In the genomic region with DNA sequence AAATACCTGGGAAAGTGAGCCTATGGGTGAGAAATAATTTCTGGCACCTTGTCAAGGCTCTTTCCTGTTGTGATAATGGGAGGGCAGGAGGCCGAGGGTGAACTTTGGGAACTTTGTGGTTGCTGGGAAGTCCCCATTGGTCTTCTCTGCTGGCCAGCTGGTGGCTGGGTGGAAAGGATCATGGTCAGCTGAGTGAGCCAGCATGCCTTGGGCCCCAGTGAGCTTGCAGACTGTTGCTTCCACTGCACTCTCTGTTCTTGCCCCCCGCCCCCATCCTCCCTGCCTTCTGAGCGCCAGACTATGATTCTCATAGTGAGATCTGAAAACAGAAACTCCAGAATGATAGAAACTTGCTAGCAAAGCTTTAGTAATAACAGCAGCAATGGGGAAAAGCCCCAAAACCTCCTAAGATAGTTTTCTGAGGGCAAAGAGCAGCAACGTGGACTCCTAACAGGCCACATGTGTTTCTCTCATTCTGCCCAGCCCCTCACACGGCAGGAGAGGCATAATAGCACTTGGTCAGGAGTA, we compare ENCODE assay signal across 1 cellular context.
A peak's percentile ranks its signal among the peaks of the same experiment; 100 is the strongest.
TF ChIP-seq lines count a peak whose summit lies in the region.

No MANE protein-coding gene starts in this region.

TF ChIP-seq in GM12878, 131 proteins besides CTCF, POLR2A, EP300 and RAD21 (continued from another document and continues in another):
- TF ChIP-seq, protein P1, sequence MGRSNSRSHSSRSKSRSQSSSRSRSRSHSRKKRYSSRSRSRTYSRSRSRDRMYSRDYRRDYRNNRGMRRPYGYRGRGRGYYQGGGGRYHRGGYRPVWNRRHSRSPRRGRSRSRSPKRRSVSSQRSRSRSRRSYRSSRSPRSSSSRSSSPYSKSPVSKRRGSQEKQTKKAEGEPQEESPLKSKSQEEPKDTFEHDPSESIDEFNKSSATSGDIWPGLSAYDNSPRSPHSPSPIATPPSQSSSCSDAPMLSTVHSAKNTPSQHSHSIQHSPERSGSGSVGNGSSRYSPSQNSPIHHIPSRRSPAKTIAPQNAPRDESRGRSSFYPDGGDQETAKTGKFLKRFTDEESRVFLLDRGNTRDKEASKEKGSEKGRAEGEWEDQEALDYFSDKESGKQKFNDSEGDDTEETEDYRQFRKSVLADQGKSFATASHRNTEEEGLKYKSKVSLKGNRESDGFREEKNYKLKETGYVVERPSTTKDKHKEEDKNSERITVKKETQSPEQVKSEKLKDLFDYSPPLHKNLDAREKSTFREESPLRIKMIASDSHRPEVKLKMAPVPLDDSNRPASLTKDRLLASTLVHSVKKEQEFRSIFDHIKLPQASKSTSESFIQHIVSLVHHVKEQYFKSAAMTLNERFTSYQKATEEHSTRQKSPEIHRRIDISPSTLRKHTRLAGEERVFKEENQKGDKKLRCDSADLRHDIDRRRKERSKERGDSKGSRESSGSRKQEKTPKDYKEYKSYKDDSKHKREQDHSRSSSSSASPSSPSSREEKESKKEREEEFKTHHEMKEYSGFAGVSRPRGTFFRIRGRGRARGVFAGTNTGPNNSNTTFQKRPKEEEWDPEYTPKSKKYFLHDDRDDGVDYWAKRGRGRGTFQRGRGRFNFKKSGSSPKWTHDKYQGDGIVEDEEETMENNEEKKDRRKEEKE (IDR thresholded peaks at IDR 0.05): no peak
- TF ChIP-seq EGR1 (IDR thresholded peaks at IDR 0.05; ENCODE audit: borderline replicate concordance in 1 of 2, low read depth in 2 of 2, low read length in 2 of 2) (0 out of 3 replicates have a peak, but pooled peaks of 1 of the 2 experiments have one; percentile 43), CEBPB (IDR thresholded peaks at IDR 0.05; ENCODE audit: borderline replicate concordance in 1 of 2, low read depth in 2 of 2, low read length in 2 of 2) (no peak), MEF2B (IDR thresholded peaks at IDR 0.05; ENCODE audit: partially characterized antibody, poor library complexity, severe bottlenecking) (peak; percentile 85), FOXM1 (IDR thresholded peaks at IDR 0.05; ENCODE audit: low read depth, low read length) (no peak), RB1 (IDR thresholded peaks at IDR 0.05; ENCODE audit: borderline replicate concordance) (peak; percentile 18; the same call in 1 of the 2 replicates), ZNF24 (IDR thresholded peaks at IDR 0.05) (peak; percentile 73), HDAC6 (IDR thresholded peaks at IDR 0.05; ENCODE audit: unreplicated experiment) (no peak), ASH2L (IDR thresholded peaks at IDR 0.05; ENCODE audit: borderline replicate concordance, low read depth) (no peak), CHD1 (IDR thresholded peaks at IDR 0.05; ENCODE audit: low read depth, low read length) (no peak), HCFC1 (IDR thresholded peaks at IDR 0.05; ENCODE audit: low read length) (no peak), RAD51 (IDR thresholded peaks at IDR 0.05) (peak; percentile 39), IRF4 (IDR thresholded peaks at IDR 0.05; ENCODE audit: low read depth, low read length) (peak; percentile 94), SMARCA5 (IDR thresholded peaks at IDR 0.05) (no peak), NFYA (IDR thresholded peaks at IDR 0.05; ENCODE audit: borderline replicate concordance, low read depth, low read length) (no peak), IKZF1 (conservative IDR thresholded peaks at IDR 0.05) (peak; percentile 99), SMAD5 (IDR thresholded peaks at IDR 0.05; ENCODE audit: low read depth) (no peak), WRNIP1 (IDR thresholded peaks at IDR 0.05; ENCODE audit: borderline replicate concordance, low read depth, low read length) (0 out of 2 replicates have a peak, but pooled peaks have one; percentile 33), PAX5 (IDR thresholded peaks at IDR 0.05; ENCODE audit: borderline replicate concordance, low read depth, low read length) (peak; percentile 85), JUND (IDR thresholded peaks at IDR 0.05; ENCODE audit: low read depth, low read length) (peak; percentile 67; the same call in 1 of the 2 replicates), MTA2 (IDR thresholded peaks at IDR 0.05; ENCODE audit: low read depth) (peak; percentile 94), SRF (IDR thresholded peaks at IDR 0.05; ENCODE audit: low read depth in 2 of 2, low read length in 2 of 2) (peak in 1 of 2 experiments; percentile 66; a peak in 1 of 4 replicates), NFIC (IDR thresholded peaks at IDR 0.05; ENCODE audit: low read depth, low read length) (no peak), TCF7 (IDR thresholded peaks at IDR 0.05; ENCODE audit: borderline replicate concordance) (peak; percentile 73; the same call in 1 of the 2 replicates), STAT3 (IDR thresholded peaks at IDR 0.05; ENCODE audit: low read depth, low read length) (0 out of 2 replicates have a peak, but pooled peaks have one; percentile 80), YY1 (IDR thresholded peaks at IDR 0.05; ENCODE audit: low read depth, low read length) (peak; percentile 82), GATAD2B (conservative IDR thresholded peaks at IDR 0.05; ENCODE audit: low read depth) (peak; percentile 97), MYB (IDR thresholded peaks at IDR 0.05; ENCODE audit: borderline replicate concordance, low read depth, low read length) (peak; percentile 79; the same call in 1 of the 2 replicates)
- TF ChIP-seq, protein P2, sequence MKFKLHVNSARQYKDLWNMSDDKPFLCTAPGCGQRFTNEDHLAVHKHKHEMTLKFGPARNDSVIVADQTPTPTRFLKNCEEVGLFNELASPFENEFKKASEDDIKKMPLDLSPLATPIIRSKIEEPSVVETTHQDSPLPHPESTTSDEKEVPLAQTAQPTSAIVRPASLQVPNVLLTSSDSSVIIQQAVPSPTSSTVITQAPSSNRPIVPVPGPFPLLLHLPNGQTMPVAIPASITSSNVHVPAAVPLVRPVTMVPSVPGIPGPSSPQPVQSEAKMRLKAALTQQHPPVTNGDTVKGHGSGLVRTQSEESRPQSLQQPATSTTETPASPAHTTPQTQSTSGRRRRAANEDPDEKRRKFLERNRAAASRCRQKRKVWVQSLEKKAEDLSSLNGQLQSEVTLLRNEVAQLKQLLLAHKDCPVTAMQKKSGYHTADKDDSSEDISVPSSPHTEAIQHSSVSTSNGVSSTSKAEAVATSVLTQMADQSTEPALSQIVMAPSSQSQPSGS (IDR thresholded peaks at IDR 0.05; ENCODE audit: low read length): no peak
- TF ChIP-seq, protein P3, sequence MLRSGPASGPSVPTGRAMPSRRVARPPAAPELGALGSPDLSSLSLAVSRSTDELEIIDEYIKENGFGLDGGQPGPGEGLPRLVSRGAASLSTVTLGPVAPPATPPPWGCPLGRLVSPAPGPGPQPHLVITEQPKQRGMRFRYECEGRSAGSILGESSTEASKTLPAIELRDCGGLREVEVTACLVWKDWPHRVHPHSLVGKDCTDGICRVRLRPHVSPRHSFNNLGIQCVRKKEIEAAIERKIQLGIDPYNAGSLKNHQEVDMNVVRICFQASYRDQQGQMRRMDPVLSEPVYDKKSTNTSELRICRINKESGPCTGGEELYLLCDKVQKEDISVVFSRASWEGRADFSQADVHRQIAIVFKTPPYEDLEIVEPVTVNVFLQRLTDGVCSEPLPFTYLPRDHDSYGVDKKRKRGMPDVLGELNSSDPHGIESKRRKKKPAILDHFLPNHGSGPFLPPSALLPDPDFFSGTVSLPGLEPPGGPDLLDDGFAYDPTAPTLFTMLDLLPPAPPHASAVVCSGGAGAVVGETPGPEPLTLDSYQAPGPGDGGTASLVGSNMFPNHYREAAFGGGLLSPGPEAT (IDR thresholded peaks at IDR 0.05; ENCODE audit: low read depth): peak; percentile 98
- TF ChIP-seq, protein P4, sequence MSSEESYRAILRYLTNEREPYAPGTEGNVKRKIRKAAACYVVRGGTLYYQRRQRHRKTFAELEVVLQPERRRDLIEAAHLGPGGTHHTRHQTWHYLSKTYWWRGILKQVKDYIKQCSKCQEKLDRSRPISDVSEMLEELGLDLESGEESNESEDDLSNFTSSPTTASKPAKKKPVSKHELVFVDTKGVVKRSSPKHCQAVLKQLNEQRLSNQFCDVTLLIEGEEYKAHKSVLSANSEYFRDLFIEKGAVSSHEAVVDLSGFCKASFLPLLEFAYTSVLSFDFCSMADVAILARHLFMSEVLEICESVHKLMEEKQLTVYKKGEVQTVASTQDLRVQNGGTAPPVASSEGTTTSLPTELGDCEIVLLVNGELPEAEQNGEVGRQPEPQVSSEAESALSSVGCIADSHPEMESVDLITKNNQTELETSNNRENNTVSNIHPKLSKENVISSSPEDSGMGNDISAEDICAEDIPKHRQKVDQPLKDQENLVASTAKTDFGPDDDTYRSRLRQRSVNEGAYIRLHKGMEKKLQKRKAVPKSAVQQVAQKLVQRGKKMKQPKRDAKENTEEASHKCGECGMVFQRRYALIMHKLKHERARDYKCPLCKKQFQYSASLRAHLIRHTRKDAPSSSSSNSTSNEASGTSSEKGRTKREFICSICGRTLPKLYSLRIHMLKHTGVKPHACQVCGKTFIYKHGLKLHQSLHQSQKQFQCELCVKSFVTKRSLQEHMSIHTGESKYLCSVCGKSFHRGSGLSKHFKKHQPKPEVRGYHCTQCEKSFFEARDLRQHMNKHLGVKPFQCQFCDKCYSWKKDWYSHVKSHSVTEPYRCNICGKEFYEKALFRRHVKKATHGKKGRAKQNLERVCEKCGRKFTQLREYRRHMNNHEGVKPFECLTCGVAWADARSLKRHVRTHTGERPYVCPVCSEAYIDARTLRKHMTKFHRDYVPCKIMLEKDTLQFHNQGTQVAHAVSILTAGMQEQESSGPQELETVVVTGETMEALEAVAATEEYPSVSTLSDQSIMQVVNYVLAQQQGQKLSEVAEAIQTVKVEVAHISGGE (CRISPR knock-in tag; IDR thresholded peaks at IDR 0.05): no peak
- TF ChIP-seq, protein P5, sequence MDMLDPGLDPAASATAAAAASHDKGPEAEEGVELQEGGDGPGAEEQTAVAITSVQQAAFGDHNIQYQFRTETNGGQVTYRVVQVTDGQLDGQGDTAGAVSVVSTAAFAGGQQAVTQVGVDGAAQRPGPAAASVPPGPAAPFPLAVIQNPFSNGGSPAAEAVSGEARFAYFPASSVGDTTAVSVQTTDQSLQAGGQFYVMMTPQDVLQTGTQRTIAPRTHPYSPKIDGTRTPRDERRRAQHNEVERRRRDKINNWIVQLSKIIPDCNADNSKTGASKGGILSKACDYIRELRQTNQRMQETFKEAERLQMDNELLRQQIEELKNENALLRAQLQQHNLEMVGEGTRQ (IDR thresholded peaks at IDR 0.05; ENCODE audit: borderline replicate concordance, low read depth, low read length): no peak
- TF ChIP-seq, protein P6, sequence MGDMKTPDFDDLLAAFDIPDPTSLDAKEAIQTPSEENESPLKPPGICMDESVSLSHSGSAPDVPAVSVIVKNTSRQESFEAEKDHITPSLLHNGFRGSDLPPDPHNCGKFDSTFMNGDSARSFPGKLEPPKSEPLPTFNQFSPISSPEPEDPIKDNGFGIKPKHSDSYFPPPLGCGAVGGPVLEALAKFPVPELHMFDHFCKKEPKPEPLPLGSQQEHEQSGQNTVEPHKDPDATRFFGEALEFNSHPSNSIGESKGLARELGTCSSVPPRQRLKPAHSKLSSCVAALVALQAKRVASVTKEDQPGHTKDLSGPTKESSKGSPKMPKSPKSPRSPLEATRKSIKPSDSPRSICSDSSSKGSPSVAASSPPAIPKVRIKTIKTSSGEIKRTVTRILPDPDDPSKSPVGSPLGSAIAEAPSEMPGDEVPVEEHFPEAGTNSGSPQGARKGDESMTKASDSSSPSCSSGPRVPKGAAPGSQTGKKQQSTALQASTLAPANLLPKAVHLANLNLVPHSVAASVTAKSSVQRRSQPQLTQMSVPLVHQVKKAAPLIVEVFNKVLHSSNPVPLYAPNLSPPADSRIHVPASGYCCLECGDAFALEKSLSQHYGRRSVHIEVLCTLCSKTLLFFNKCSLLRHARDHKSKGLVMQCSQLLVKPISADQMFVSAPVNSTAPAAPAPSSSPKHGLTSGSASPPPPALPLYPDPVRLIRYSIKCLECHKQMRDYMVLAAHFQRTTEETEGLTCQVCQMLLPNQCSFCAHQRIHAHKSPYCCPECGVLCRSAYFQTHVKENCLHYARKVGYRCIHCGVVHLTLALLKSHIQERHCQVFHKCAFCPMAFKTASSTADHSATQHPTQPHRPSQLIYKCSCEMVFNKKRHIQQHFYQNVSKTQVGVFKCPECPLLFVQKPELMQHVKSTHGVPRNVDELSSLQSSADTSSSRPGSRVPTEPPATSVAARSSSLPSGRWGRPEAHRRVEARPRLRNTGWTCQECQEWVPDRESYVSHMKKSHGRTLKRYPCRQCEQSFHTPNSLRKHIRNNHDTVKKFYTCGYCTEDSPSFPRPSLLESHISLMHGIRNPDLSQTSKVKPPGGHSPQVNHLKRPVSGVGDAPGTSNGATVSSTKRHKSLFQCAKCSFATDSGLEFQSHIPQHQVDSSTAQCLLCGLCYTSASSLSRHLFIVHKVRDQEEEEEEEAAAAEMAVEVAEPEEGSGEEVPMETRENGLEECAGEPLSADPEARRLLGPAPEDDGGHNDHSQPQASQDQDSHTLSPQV (IDR thresholded peaks at IDR 0.05): no peak
- TF ChIP-seq, protein P7, sequence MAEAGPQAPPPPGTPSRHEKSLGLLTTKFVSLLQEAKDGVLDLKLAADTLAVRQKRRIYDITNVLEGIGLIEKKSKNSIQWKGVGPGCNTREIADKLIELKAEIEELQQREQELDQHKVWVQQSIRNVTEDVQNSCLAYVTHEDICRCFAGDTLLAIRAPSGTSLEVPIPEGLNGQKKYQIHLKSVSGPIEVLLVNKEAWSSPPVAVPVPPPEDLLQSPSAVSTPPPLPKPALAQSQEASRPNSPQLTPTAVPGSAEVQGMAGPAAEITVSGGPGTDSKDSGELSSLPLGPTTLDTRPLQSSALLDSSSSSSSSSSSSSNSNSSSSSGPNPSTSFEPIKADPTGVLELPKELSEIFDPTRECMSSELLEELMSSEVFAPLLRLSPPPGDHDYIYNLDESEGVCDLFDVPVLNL (IDR thresholded peaks at IDR 0.05; ENCODE audit: low read depth, low read length): no peak
- TF ChIP-seq, protein P8, sequence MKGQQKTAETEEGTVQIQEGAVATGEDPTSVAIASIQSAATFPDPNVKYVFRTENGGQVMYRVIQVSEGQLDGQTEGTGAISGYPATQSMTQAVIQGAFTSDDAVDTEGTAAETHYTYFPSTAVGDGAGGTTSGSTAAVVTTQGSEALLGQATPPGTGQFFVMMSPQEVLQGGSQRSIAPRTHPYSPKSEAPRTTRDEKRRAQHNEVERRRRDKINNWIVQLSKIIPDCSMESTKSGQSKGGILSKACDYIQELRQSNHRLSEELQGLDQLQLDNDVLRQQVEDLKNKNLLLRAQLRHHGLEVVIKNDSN (IDR thresholded peaks at IDR 0.05; ENCODE audit: borderline replicate concordance, extremely low read length, insufficient read depth, low read depth, low read length): no peak
- TF ChIP-seq, protein P9, sequence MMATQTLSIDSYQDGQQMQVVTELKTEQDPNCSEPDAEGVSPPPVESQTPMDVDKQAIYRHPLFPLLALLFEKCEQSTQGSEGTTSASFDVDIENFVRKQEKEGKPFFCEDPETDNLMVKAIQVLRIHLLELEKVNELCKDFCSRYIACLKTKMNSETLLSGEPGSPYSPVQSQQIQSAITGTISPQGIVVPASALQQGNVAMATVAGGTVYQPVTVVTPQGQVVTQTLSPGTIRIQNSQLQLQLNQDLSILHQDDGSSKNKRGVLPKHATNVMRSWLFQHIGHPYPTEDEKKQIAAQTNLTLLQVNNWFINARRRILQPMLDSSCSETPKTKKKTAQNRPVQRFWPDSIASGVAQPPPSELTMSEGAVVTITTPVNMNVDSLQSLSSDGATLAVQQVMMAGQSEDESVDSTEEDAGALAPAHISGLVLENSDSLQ (IDR thresholded peaks at IDR 0.05): no peak
